7 cellular contexts compared by ENCODE assay signal in the genomic region with DNA sequence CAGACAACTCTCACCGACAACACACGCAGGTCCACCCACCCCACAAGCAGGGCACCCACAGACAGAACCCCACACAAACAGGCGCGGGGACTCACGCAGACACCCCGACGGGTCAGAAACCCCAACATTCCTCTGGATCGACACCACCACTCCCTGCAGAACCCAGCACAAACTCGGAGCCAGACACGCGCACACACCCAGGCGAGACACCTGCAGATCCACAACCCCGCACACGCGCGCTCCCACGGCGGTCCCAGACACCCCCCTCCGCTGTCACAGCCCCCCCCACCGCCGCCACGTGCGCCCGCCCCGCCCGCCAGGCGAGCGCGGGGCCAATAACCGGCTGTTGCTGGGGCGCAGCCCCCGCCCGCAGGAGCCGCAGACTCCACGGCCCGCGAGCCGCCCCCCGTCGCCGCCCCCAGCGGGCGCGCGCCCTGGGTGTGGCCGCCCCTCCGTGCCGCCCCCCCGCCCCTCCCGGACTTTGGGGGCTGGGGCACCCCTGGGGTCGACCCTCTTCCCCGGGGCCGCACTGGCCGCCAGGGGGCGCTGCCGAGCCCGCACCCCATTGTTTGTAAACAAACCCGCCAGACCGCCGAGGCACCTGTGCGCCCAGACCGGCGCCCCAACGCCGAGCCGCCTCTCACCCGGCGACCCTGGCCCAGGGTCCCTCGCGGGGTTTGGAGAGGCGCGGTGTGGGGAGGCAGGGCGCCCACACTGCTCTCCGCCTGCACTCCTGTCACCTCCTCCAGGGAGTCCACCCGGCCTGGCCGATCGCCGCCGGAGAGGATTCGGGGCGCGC. TPM values are rescaled to one million over a fixed set of nuclear protein-coding genes. Genes with fewer than 3 reads are reported as not detected.
DNase-seq lines count a peak whose midpoint lies in the region; ATAC-seq and TF ChIP-seq lines count a peak whose summit lies in the region.

No MANE protein-coding gene starts in this region.

- peak overlapping the region; percentile 94 for H3K9ac ChIP-seq in Loucy (ENCODE audit: low read depth, low read length, poor library complexity, severe bottlenecking)
- peak overlapping the region; percentile 80 to 96 for H3K9ac ChIP-seq in mucosa of rectum (ENCODE audit: low read depth in 1 of 2, low read length in 2 of 2)

- H3K4me3 ChIP-seq in Loucy (ENCODE audit: low read length, poor library complexity, severe bottlenecking) (peak overlapping the region; percentile 97), epithelial cell of esophagus (ENCODE audit: low read length) (peak overlapping the region; percentile 89), mucosa of rectum (ENCODE audit: low read length in 2 of 2) (peak overlapping the region; percentile 71 to 85)

- peak overlapping the region; percentile 33 for H3K4me3 Mint-ChIP-seq in activated CD8-positive, alpha-beta memory T cell treated with anti-CD3 and anti-CD28 coated beads, Interleukin-2, amount 10 ng/mL, durations not matched to agents 7 days and 5 days

- H3K36me3 ChIP-seq in Loucy (ENCODE audit: insufficient read depth, low read length) (no peaks in the 10 kb centered on the region), mucosa of rectum (ENCODE audit: control insufficient read depth in 2 of 2, insufficient read depth in 2 of 2, low read length in 2 of 2) (no peaks in the 10 kb centered on the region)

- TF ChIP-seq CTCF in GM13977 (IDR thresholded peaks at IDR 0.05; ENCODE audit: extremely low read depth, insufficient read depth, missing control alignments) = peak; percentile 88
- TF ChIP-seq CTCF in Loucy (conservative IDR thresholded peaks at IDR 0.05; ENCODE audit: low read length) = peak; percentile 67
- TF ChIP-seq CTCF in epithelial cell of esophagus (IDR thresholded peaks at IDR 0.05; ENCODE audit: insufficient read depth, low read depth, low read length, missing control alignments) = peak; percentile 55

- in situ Hi-C loops in GM13977 (cut with MboI; ENCODE audit: low pct_unique_long_range_greater_than_20kb, low sequenced_read_pairs, unreplicated experiment) = no loop called here

- no peak overlapping the region for H2AFZ ChIP-seq in Loucy (ENCODE audit: low read length)

- peak overlapping the region; percentile 89 to 99 for H3K27ac ChIP-seq in mucosa of rectum (ENCODE audit: low read depth in 2 of 2, low read length in 2 of 2)

- no peaks in the 10 kb centered on the region for H4K20me1 ChIP-seq in Loucy (ENCODE audit: insufficient read depth, low read length, poor library complexity, severe bottlenecking)

- H3K9me3 Mint-ChIP-seq in activated CD8-positive, alpha-beta memory T cell treated with anti-CD3 and anti-CD28 coated beads, Interleukin-2, amount 10 ng/mL, durations not matched to agents 7 days and 5 days (ENCODE audit: low read depth) = no peaks in the 10 kb centered on the region

- H3K27ac Mint-ChIP-seq in activated CD8-positive, alpha-beta memory T cell treated with anti-CD3 and anti-CD28 coated beads, Interleukin-2, amount 10 ng/mL, durations not matched to agents 7 days and 5 days = no peak overlapping the region

- peaks cover 4% of the 10 kb centered on the region for H3K36me3 Mint-ChIP-seq in activated CD8-positive, alpha-beta memory T cell treated with anti-CD3 and anti-CD28 coated beads, Interleukin-2, amount 10 ng/mL, durations not matched to agents 7 days and 5 days

- peaks cover 2% of the 10 kb centered on the region for H3K27me3 Mint-ChIP-seq in activated CD8-positive, alpha-beta memory T cell treated with anti-CD3 and anti-CD28 coated beads, Interleukin-2, amount 10 ng/mL, durations not matched to agents 7 days and 5 days

- no peaks in the 10 kb centered on the region for H3F3A ChIP-seq in Loucy (ENCODE audit: low read depth)

- H3K79me2 ChIP-seq in Loucy (ENCODE audit: insufficient read depth, low read length) = 0 out of 2 replicates have a peak, but pooled peaks cover 4% of the 10 kb centered on the region

- H3K9me2 ChIP-seq in Loucy (replicated peaks; ENCODE audit: low read depth, low read length) = no peaks in the 10 kb centered on the region

- CTCF ChIA-PET in activated CD8-positive, alpha-beta memory T cell treated with anti-CD3 and anti-CD28 coated beads, Interleukin-2, amount 10 ng/mL, durations not matched to agents 7 days and 5 days (lab: Charles Lee) = interaction anchor here (1.2 to 2.1 kb wide), 3 partner anchors 9 to 44 kb away, joined by 3 to 15 read pairs (median 7); no protein-coding TSS in a partner anchor

- H3K27me3 ChIP-seq in Loucy (ENCODE audit: insufficient read depth, low read length, poor library complexity, severe bottlenecking) (no peaks in the 10 kb centered on the region), mucosa of rectum (ENCODE audit: control insufficient read depth in 2 of 2, insufficient read depth in 2 of 2, low read length in 2 of 2) (no peaks in the 10 kb centered on the region)

- H3K4me1 ChIP-seq in Loucy (ENCODE audit: insufficient read depth, low read length, poor library complexity, severe bottlenecking) (peaks cover 36% of the 10 kb centered on the region), mucosa of rectum (ENCODE audit: control insufficient read depth in 2 of 2, insufficient read depth in 2 of 2, low read length in 2 of 2) (peaks cover 47 to 50% of the 10 kb centered on the region in 2 donors)

- peak; percentile 17 for ATAC-seq in activated CD8-positive, alpha-beta memory T cell treated with anti-CD3 and anti-CD28 coated beads, Interleukin-2, amount 10 ng/mL, durations not matched to agents 7 days and 5 days
- no peak for ATAC-seq in HG03378 (IDR thresholded peaks at IDR 0.05; ENCODE audit: unreplicated experiment)

- peaks cover 33% of the 10 kb centered on the region for H3K4me1 Mint-ChIP-seq in activated CD8-positive, alpha-beta memory T cell treated with anti-CD3 and anti-CD28 coated beads, Interleukin-2, amount 10 ng/mL, durations not matched to agents 7 days and 5 days

- peak overlapping the region; percentile 97 for H3K4me2 ChIP-seq in Loucy (ENCODE audit: low read depth, low read length, poor library complexity, severe bottlenecking)

- DNase-seq in GM13977 (ENCODE audit: low spot score) (peak; percentile 87), epithelial cell of esophagus (ENCODE audit: low read depth) (peak; percentile 54)
- peak; percentile 89 for DNase-seq in activated CD8-positive, alpha-beta memory T cell treated with anti-CD3 and anti-CD28 coated beads, Interleukin-2, amount 10 ng/mL, durations not matched to agents 7 days and 5 days
- peak; percentile 54 to 74 for DNase-seq in stimulated activated CD8-positive, alpha-beta memory T cell treated with anti-CD3 and anti-CD28 coated beads, Interleukin-7, amount 100 ng/mL, for 4 hours (ENCODE audit: low read depth in 2 of 2)

- H3K9me3 ChIP-seq in Loucy (ENCODE audit: insufficient read depth, low read depth, low read length) = no peaks in the 10 kb centered on the region
- H3K9me3 ChIP-seq in mucosa of rectum (ENCODE audit: control insufficient read depth in 2 of 2, low read length in 2 of 2) = no peaks in the 10 kb centered on the region

RNA-seq across cellular contexts. Expression of a gene that starts 0.7 kb away (rescaled TPM):
- 10 to 100 TPM; 14.0 to 16.7 TPM for total RNA-seq in activated CD8-positive, alpha-beta memory T cell treated with anti-CD3 and anti-CD28 coated beads, Interleukin-2, amount 10 ng/mL, durations not matched to agents 7 days and 5 days

RNA-seq across cellular contexts. Expression of a gene that starts 26.0 kb away (rescaled TPM):
- 10 to 100 TPM; 24.8 to 27.6 TPM for total RNA-seq in activated CD8-positive, alpha-beta memory T cell treated with anti-CD3 and anti-CD28 coated beads, Interleukin-2, amount 10 ng/mL, durations not matched to agents 7 days and 5 days

RNA-seq across cellular contexts. Expression of a gene that starts 44.4 kb away (rescaled TPM):
- 10 to 100 TPM in 1 of 2 experiments, 1 to 10 TPM in 1; 7.6 to 14.5 TPM for total RNA-seq in activated CD8-positive, alpha-beta memory T cell treated with anti-CD3 and anti-CD28 coated beads, Interleukin-2, amount 10 ng/mL, durations not matched to agents 7 days and 5 days
